In the genomic region with DNA sequence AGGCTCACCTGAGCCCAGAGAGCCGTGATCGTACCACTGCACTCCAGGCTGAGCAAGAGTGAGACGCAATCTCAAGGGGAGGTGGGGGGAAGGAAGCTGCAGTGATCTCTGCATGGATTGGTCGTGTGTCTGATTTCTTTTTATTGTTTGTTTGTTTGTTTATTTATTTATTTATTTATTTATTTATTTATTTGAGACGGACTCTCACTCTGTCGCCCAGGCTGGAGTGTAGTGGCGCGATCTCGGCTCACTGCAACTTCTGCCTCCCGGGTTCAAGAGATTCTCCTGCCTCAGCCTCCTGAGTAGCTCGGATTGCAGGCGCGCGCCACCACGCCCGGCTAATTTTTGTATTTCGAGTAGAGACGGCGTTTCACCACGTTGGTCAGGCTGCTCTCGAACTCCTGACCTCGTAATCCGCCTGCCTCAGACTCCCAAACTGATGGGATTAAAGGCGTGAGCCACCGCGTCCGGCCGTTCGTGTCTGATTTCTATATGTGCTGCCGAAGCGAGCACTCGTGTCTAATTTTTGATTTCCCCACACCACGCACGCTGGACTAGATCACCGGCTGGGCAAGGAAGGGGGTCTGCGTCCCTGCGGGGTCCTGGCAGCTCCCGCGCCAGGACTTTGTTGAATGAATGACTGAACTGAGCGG, we compare ENCODE assay signal across 1 cellular context.
TF ChIP-seq lines count a peak whose summit lies in the region.

No MANE protein-coding gene starts in this region.

TF ChIP-seq in liver, 16 proteins besides CTCF, POLR2A, EP300 and RAD21 (continued from another document):
- TF ChIP-seq, protein P1, sequence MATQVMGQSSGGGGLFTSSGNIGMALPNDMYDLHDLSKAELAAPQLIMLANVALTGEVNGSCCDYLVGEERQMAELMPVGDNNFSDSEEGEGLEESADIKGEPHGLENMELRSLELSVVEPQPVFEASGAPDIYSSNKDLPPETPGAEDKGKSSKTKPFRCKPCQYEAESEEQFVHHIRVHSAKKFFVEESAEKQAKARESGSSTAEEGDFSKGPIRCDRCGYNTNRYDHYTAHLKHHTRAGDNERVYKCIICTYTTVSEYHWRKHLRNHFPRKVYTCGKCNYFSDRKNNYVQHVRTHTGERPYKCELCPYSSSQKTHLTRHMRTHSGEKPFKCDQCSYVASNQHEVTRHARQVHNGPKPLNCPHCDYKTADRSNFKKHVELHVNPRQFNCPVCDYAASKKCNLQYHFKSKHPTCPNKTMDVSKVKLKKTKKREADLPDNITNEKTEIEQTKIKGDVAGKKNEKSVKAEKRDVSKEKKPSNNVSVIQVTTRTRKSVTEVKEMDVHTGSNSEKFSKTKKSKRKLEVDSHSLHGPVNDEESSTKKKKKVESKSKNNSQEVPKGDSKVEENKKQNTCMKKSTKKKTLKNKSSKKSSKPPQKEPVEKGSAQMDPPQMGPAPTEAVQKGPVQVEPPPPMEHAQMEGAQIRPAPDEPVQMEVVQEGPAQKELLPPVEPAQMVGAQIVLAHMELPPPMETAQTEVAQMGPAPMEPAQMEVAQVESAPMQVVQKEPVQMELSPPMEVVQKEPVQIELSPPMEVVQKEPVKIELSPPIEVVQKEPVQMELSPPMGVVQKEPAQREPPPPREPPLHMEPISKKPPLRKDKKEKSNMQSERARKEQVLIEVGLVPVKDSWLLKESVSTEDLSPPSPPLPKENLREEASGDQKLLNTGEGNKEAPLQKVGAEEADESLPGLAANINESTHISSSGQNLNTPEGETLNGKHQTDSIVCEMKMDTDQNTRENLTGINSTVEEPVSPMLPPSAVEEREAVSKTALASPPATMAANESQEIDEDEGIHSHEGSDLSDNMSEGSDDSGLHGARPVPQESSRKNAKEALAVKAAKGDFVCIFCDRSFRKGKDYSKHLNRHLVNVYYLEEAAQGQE (IDR thresholded peaks at IDR 0.05), result no peak
- no peak for TF ChIP-seq HNF4G (IDR thresholded peaks at IDR 0.05)
- TF ChIP-seq FOXA2 (IDR thresholded peaks at IDR 0.05), result no peak
TF ChIP-seq in liver: peak in this region for 0.
